In the genomic region with DNA sequence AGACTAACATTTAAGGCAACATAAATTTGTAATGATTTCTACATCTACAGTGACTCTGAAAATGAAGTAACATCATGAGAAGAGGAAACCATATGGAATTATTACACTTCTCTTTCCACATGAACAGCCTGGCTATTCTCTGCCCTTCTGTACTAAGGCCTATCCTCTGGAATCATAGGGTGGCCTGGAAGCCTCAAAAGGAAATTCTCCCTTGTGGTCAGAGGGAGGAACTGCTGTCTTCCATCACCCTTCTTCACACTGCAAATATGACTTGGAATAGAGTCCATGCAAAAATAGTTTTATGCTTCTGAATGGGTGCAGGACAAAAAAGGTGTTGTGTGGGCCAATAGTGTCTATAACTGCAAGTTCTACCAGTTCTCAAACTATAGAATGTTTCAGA, we compare ENCODE assay signal across 11 cellular contexts. TPM values are rescaled to one million over a fixed set of nuclear protein-coding genes. Genes with fewer than 3 reads are reported as not detected.
DNase-seq lines count a peak whose midpoint lies in the region; TF ChIP-seq lines count a peak whose summit lies in the region.
"Had no signal": no experiment of that assay in that cellular context is flagged by ENCODE, and none has a peak within 500 bp of the region (broad histone marks: within the 10 kb centered on the region; RNA-seq: fewer than 3 reads in every experiment).

No MANE protein-coding gene starts in this region.

- H3K9ac ChIP-seq in mesenchymal stem cell (ENCODE audit: low read length) = no peak overlapping the region

- peak; percentile 34 for TF ChIP-seq CTCF in DOHH2 (IDR thresholded peaks at IDR 0.05; ENCODE audit: low read depth, low read length, poor library complexity, severe bottlenecking)
- TF ChIP-seq CTCF in astrocyte of the cerebellum (IDR thresholded peaks at IDR 0.05; ENCODE audit: low read depth, low read length, missing control alignments) = peak; percentile 72

- H4K91ac ChIP-seq in mesenchymal stem cell (ENCODE audit: low read length) = no peak overlapping the region

- H3K27ac ChIP-seq in DOHH2 (ENCODE audit: low read depth, low read length) (no peak overlapping the region), mesenchymal stem cell (ENCODE audit: low read length, poor library complexity, severe bottlenecking) (no peak overlapping the region)
- H3K27ac ChIP-seq: thoracic aorta had no signal

- H3K9me3 ChIP-seq in DOHH2 (ENCODE audit: control insufficient read depth, insufficient read depth, low read length) (no peaks in the 10 kb centered on the region), mesenchymal stem cell (ENCODE audit: control insufficient read depth, low read length) (no peaks in the 10 kb centered on the region)
- H3K9me3 ChIP-seq: thoracic aorta had no signal

- no peak overlapping the region for H2AFZ ChIP-seq in mesenchymal stem cell (ENCODE audit: low read depth, low read length)

- H3K4me3 ChIP-seq in DOHH2 (ENCODE audit: low read length) (no peak overlapping the region), astrocyte of the cerebellum (ENCODE audit: low read depth, low read length) (no peak overlapping the region), mesenchymal stem cell (ENCODE audit: insufficient read depth in 1 of 2, low read depth in 1 of 2, low read length in 2 of 2) (no peak overlapping the region)
- H3K4me3 ChIP-seq: thoracic aorta had no signal

- no peaks in the 10 kb centered on the region for H3F3A ChIP-seq in DOHH2 (ENCODE audit: control insufficient read depth, insufficient read depth)

- H3K36me3 ChIP-seq in DOHH2 (ENCODE audit: control insufficient read depth, low read length) (no peaks in the 10 kb centered on the region), mesenchymal stem cell (ENCODE audit: control insufficient read depth in 1 of 2, insufficient read depth in 2 of 2, low read depth in 1 of 2, low read length in 2 of 2) (no peaks in the 10 kb centered on the region)
- H3K36me3 ChIP-seq: thoracic aorta had no signal

- no peak overlapping the region for H3K18ac ChIP-seq in mesenchymal stem cell (ENCODE audit: low read depth in 1 of 2, low read length in 2 of 2)

- no peaks in the 10 kb centered on the region for H3K79me2 ChIP-seq in DOHH2 (ENCODE audit: control insufficient read depth, low read length)

- no peaks in the 10 kb centered on the region for H3K79me1 ChIP-seq in mesenchymal stem cell (replicated peaks; ENCODE audit: low read length, poor library complexity, severe bottlenecking)

- H3K4me1 ChIP-seq in DOHH2 (ENCODE audit: control insufficient read depth, low read length) = no peaks in the 10 kb centered on the region
- no peaks in the 10 kb centered on the region for H3K4me1 ChIP-seq in mesenchymal stem cell (ENCODE audit: control insufficient read depth, insufficient read depth, low read depth, low read length)

- H3K27me3 ChIP-seq in DOHH2 (ENCODE audit: control insufficient read depth, low read length) (no peaks in the 10 kb centered on the region), mesenchymal stem cell (ENCODE audit: control insufficient read depth in 1 of 2, insufficient read depth in 1 of 2, low read length in 2 of 2) (no peaks in the 10 kb centered on the region)

- in situ Hi-C loops in astrocyte of the cerebellum (cut with HindIII; ENCODE audit: low sequenced_read_pairs) = no loop called here

- H4K20me1 ChIP-seq in DOHH2 (ENCODE audit: control insufficient read depth, insufficient read depth, low read depth, low read length) = no peaks in the 10 kb centered on the region

- H3K4ac ChIP-seq in mesenchymal stem cell (ENCODE audit: low read depth in 1 of 2, low read length in 2 of 2) = no peak overlapping the region

- H2BK15ac ChIP-seq in mesenchymal stem cell (ENCODE audit: low read depth, poor library complexity, severe bottlenecking) = no peak overlapping the region

- no peak overlapping the region for H3K14ac ChIP-seq in mesenchymal stem cell (ENCODE audit: low read length in 2 of 2)

- no peak overlapping the region for H2BK12ac ChIP-seq in mesenchymal stem cell (ENCODE audit: low read length in 2 of 2)

- H3K4me2 ChIP-seq in DOHH2 (ENCODE audit: low read length) = no peak overlapping the region
- H3K4me2 ChIP-seq in mesenchymal stem cell (ENCODE audit: low read length, poor library complexity, severe bottlenecking) = no peak overlapping the region

- DNase-seq in HPDE6-E6E7 (ENCODE audit: extremely low spot score) (peak; percentile 15), astrocyte of the cerebellum (ENCODE audit: low read depth) (no peak), mesenchymal stem cell (peak; percentile 65), GM19240 (ENCODE audit: insufficient read length, low spot score) (no peak), hippocampal formation (lab: John Stamatoyannopoulos, UW) (no peak)
- no peak for DNase-seq in stimulated activated CD4-positive, alpha-beta T cell treated with anti-CD3 and anti-CD28 coated beads, Interleukin-4, amount 100 ng/mL, for 1 hour
- no peak for DNase-seq in activated CD4-positive, CD25-positive, alpha-beta regulatory T cell treated with anti-CD3 and anti-CD28 coated beads, Interleukin-2, amount 50 U/mL, for 72 hours
- DNase-seq: amygdala, SHP77 treated with DMSO at 0.1 percent for 48 hours had no signal

- H2BK5ac ChIP-seq in mesenchymal stem cell (ENCODE audit: low read depth, low read length, poor library complexity, severe bottlenecking) = no peak overlapping the region

- no peak overlapping the region for H3K23ac ChIP-seq in mesenchymal stem cell (ENCODE audit: low read length in 2 of 2)

- H4K8ac ChIP-seq in mesenchymal stem cell (ENCODE audit: low read length) = no peak overlapping the region

- no peak overlapping the region for H2AK5ac ChIP-seq in mesenchymal stem cell (ENCODE audit: low read length, severe bottlenecking)

- no peak overlapping the region for H2BK120ac ChIP-seq in mesenchymal stem cell (ENCODE audit: low read depth, low read length)

- no peaks in the 10 kb centered on the region for H3K9me2 ChIP-seq in DOHH2 (replicated peaks; ENCODE audit: control insufficient read depth, low read length)

RNA-seq across cellular contexts. Expression of a gene that starts 44.6 kb away (rescaled TPM):
- polyA plus RNA-seq in mesenchymal stem cell (2013, experiment 1 of 2) = 2.8 TPM
- 3.0 TPM for polyA plus RNA-seq in mesenchymal stem cell (2013, experiment 2 of 2)

RNA-seq across cellular contexts. Expression of a gene that starts 49.3 kb away (rescaled TPM):
- 5.3 TPM for polyA plus RNA-seq in mesenchymal stem cell (2013, experiment 1 of 2)
- 5.5 TPM for polyA plus RNA-seq in mesenchymal stem cell (2013, experiment 2 of 2)

Comparison
In these comparisons a context has a peak if more than half of its experiments do, and no peak if none do; other contexts are left out.
1. DNase-seq: peak in HPDE6-E6E7 (single experiment) and mesenchymal stem cell (single experiment); none in astrocyte of the cerebellum (single experiment), GM19240 (single experiment), stimulated activated CD4-positive, alpha-beta T cell treated with anti-CD3 and anti-CD28 coated beads, Interleukin-4, amount 100 ng/mL, for 1 hour (single experiment), hippocampal formation (0 of 2) and activated CD4-positive, CD25-positive, alpha-beta regulatory T cell treated with anti-CD3 and anti-CD28 coated beads, Interleukin-2, amount 50 U/mL, for 72 hours (single experiment).